In genomic region chr17:35788504-35788998, GRCh38 we compare ENCODE assay signal across 9 cellular contexts. TPM values are rescaled to one million over a fixed set of nuclear protein-coding genes. Genes with fewer than 3 reads are reported as not detected.
DNase-seq lines count a peak whose midpoint lies in the region; ATAC-seq and TF ChIP-seq lines count a peak whose summit lies in the region.
"Had no signal": no experiment of that assay in that cellular context is flagged by ENCODE, and none has a peak within 500 bp of the region (broad histone marks: within the 10 kb centered on the region; RNA-seq: fewer than 3 reads in every experiment).

No MANE protein-coding gene starts in this region.

- H3K4me1 ChIP-seq in SK-N-SH (ENCODE audit: control insufficient read depth in 1 of 2, insufficient read depth in 2 of 2, low read depth in 1 of 2, low read length in 1 of 2): peaks cover 0 to 50% of the 10 kb centered on the region in 2 experiments; a peak in 3 of 4 replicates
- peaks cover 0 to 82% (median 75%) of the 10 kb centered on the region in 4 donors for H3K4me1 ChIP-seq in sigmoid colon
- H3K4me1 ChIP-seq: parathyroid adenoma had no signal

- intact Hi-C loops in sigmoid colon (cut with DNase I): no loop called here

- WGBS in SK-N-SH (ENCODE audit: low lambda C conversion rate): 0% methylated on average over 2 of the region's 2 CpGs
- 33 to 47% methylated on average over 2 of the region's 2 CpGs for WGBS in sigmoid colon, 2 donors

- H4K20me1 ChIP-seq in SK-N-SH (ENCODE audit: insufficient read depth): no peaks in the 10 kb centered on the region

- H3K36me3 ChIP-seq in SK-N-SH (replicated peaks in 1 of 2; ENCODE audit: control insufficient read depth in 1 of 2, insufficient read depth in 2 of 2, low read length in 1 of 2) (no peaks in the 10 kb centered on the region), sigmoid colon (no peaks in the 10 kb centered on the region)

- H3K4me2 ChIP-seq in SK-N-SH: peak overlapping the region; percentile 14; the same call in 1 of the 2 replicates

- H3K27me3 ChIP-seq in SK-N-SH (ENCODE audit: insufficient read depth) (peaks cover 14% of the 10 kb centered on the region), sigmoid colon (no peaks in the 10 kb centered on the region)

- H3K9me3 ChIP-seq in SK-N-SH: no peaks in the 10 kb centered on the region
- H3K9me3 ChIP-seq in sigmoid colon: no peaks in the 10 kb centered on the region

- TF ChIP-seq POLR2A in sigmoid colon (IDR thresholded peaks at IDR 0.05): no peak

- no peak overlapping the region for H3K4me3 ChIP-seq in SK-N-SH (ENCODE audit: low read depth in 2 of 2, low read length in 1 of 2)
- H3K4me3 ChIP-seq in sigmoid colon: no peak overlapping the region

- no peak for TF ChIP-seq RAD21 in SK-N-SH (IDR thresholded peaks at IDR 0.05; ENCODE audit: low read length)

- peak overlapping the region; percentile 20; the same call in 1 of the 2 replicates for H2AFZ ChIP-seq in SK-N-SH (ENCODE audit: low read depth)
- H2AFZ ChIP-seq: parathyroid adenoma had no signal

- ATAC-seq in HG02759 (IDR thresholded peaks at IDR 0.05; ENCODE audit: unreplicated experiment) (no peak), GM18870 (IDR thresholded peaks at IDR 0.05; ENCODE audit: unreplicated experiment) (no peak)

- no peak overlapping the region for H3K9ac ChIP-seq in SK-N-SH
- H3K9ac ChIP-seq: parathyroid adenoma had no signal

- TF ChIP-seq CTCF in SK-N-SH (IDR thresholded peaks at IDR 0.05): no peak
- no peak for TF ChIP-seq CTCF in sigmoid colon (IDR thresholded peaks at IDR 0.05)

- peaks cover 9% of the 10 kb centered on the region for H3F3A ChIP-seq in SK-N-SH (replicated peaks; ENCODE audit: insufficient read depth)

- DNase-seq in Daoy (ENCODE audit: low read depth): peak; percentile 85
- peak; percentile 44 for DNase-seq in SK-N-SH
- peak; percentile 71 for DNase-seq in foreskin melanocyte
- DNase-seq in sigmoid colon: peak; percentile 67
- DNase-seq in NCI-H128 (lab: John Stamatoyannopoulos, UW; ENCODE audit: unreplicated experiment): no peak
- DNase-seq in inferior parietal cortex (ENCODE audit: extremely low spot score): no peak

- H3K79me2 ChIP-seq in SK-N-SH (ENCODE audit: insufficient read depth): no peaks in the 10 kb centered on the region
- H3K79me2 ChIP-seq: parathyroid adenoma had no signal

- TF ChIP-seq EP300 in SK-N-SH (IDR thresholded peaks at IDR 0.05; ENCODE audit: borderline replicate concordance in 1 of 2, low read depth in 1 of 2, low read length in 1 of 2) (no peak), sigmoid colon (IDR thresholded peaks at IDR 0.05) (no peak)

- H3K27ac ChIP-seq in SK-N-SH (ENCODE audit: low read depth in 2 of 2, low read length in 1 of 2) (peak overlapping the region; percentile 63 to 79), sigmoid colon (peak overlapping the region; percentile 80 to 85 (median 81))
- H3K27ac ChIP-seq: parathyroid adenoma had no signal

- no peaks in the 10 kb centered on the region for H3K9me2 ChIP-seq in SK-N-SH

- CTCF ChIA-PET in SK-N-SH (lab: Yijun Ruan, JAX): interaction anchor here (0.9 to 6.6 kb wide), 7 partner anchors 11 to 175 kb away, joined by 3 to 100 read pairs (median 10); partner anchors contain the start of gene TAF15

- POLR2A ChIA-PET in SK-N-SH (lab: Yijun Ruan, JAX): interaction anchor here (1.1 to 1.2 kb wide), 2 partner anchors 11 to 20 kb away, joined by 5 to 7 read pairs; partner anchors contain the start of gene TAF15

TF ChIP-seq in SK-N-SH, 30 proteins besides CTCF, POLR2A, EP300 and RAD21:
- TF ChIP-seq REST (IDR thresholded peaks at IDR 0.05; ENCODE audit: low read depth, low read length): 0 out of 2 replicates have a peak, but pooled peaks have one; percentile 7
- TF ChIP-seq SIN3A (IDR thresholded peaks at IDR 0.05; ENCODE audit: borderline replicate concordance, low read depth, low read length): no peak
- no peak for TF ChIP-seq NFIC (IDR thresholded peaks at IDR 0.05; ENCODE audit: borderline replicate concordance)
- peak; percentile 53; the same call in 1 of the 2 replicates for TF ChIP-seq FOSL2 (IDR thresholded peaks at IDR 0.05; ENCODE audit: borderline replicate concordance, low read depth)
- TF ChIP-seq TCF12 (IDR thresholded peaks at IDR 0.05): peak; percentile 24; the same call in 1 of the 2 replicates

RNA-seq across cellular contexts. Expression of gene MMP28, which starts 6.9 kb away (rescaled TPM):
- 0.40 TPM in 1 of 2 replicates, not detected in the other for total RNA-seq in Daoy (2014; rRNA removed; shearing (Covaris generic))
- polyA plus RNA-seq in SK-N-SH (2012; rRNA removed): 0.23 and 0.33 TPM in 2 replicates
- 0.30 and 0.52 TPM in 2 replicates for polyA plus RNA-seq in SK-N-SH (2012; cell fraction: cytosol; rRNA removed)
- polyA plus RNA-seq in SK-N-SH (2012; cell fraction: nucleus; rRNA removed): 0.32 and 0.40 TPM in 2 replicates
- total RNA-seq in sigmoid colon: 10 to 100 TPM; 15.8 to 60.8 (median 40.5) TPM
- polyA plus RNA-seq in sigmoid colon: 10 to 100 TPM; 24.0 to 52.9 (median 30.3) TPM

RNA-seq across cellular contexts. Expression of gene TAF15, which starts 20.7 kb away (rescaled TPM):
- total RNA-seq in Daoy (2014; rRNA removed; shearing (Covaris generic)): 12.1 and 15.9 TPM in 2 replicates
- polyA plus RNA-seq in SK-N-SH (2012; rRNA removed): 67.5 and 78.0 TPM in 2 replicates
- polyA plus RNA-seq in SK-N-SH (2012; cell fraction: cytosol; rRNA removed): 117 and 139 TPM in 2 replicates
- 43.9 and 71.3 TPM in 2 replicates for polyA plus RNA-seq in SK-N-SH (2012; cell fraction: nucleus; rRNA removed)
- total RNA-seq in sigmoid colon: 10 to 100 TPM; 58.1 to 85.9 (median 71.3) TPM
- polyA plus RNA-seq in sigmoid colon: 100 to 1,000 TPM in 1 of 3 donors, 10 to 100 TPM in 2; 55.9 to 147 (median 58.7) TPM

RNA-seq across cellular contexts. Expression of gene C17orf50, which starts 27.9 kb away (rescaled TPM):
- not detected in 2 replicates for total RNA-seq in Daoy (2014; rRNA removed; shearing (Covaris generic))
- polyA plus RNA-seq in SK-N-SH (2012; rRNA removed) (0.05 TPM in 1 of 2 replicates, not detected in the other), sigmoid colon (under 1 TPM in 1 of 3 donors, not detected in 2; 0.07 TPM)
- polyA plus RNA-seq in SK-N-SH (2012; cell fraction: cytosol; rRNA removed): 0.03 and 0.04 TPM in 2 replicates
- not detected in 2 replicates for polyA plus RNA-seq in SK-N-SH (2012; cell fraction: nucleus; rRNA removed)
- not detected for total RNA-seq in sigmoid colon

RNA-seq across cellular contexts. Expression of gene GAS2L2, which starts 35.5 kb away (rescaled TPM):
- not detected in 2 replicates for total RNA-seq in Daoy (2014; rRNA removed; shearing (Covaris generic))
- polyA plus RNA-seq in SK-N-SH (2012; rRNA removed) (0.02 TPM in 1 of 2 replicates, not detected in the other), sigmoid colon (under 1 TPM in 1 of 3 donors, not detected in 2; 0.06 TPM)
- polyA plus RNA-seq in SK-N-SH (2012; cell fraction: cytosol; rRNA removed): 0.01 TPM in 2 replicates
- polyA plus RNA-seq in SK-N-SH (2012; cell fraction: nucleus; rRNA removed): 0.08 and 0.10 TPM in 2 replicates
- total RNA-seq in sigmoid colon: not detected

RNA-seq across cellular contexts. Expression of gene RASL10B, which starts 57.1 kb away (rescaled TPM):
- 0.39 and 3.5 TPM in 2 replicates for total RNA-seq in Daoy (2014; rRNA removed; shearing (Covaris generic))
- polyA plus RNA-seq in SK-N-SH (2012; rRNA removed) (4.2 and 4.3 TPM in 2 replicates), sigmoid colon (1 to 10 TPM in 1 of 3 donors, under 1 TPM in 1, not detected in 1; 0.60 to 1.8 TPM)
- polyA plus RNA-seq in SK-N-SH (2012; cell fraction: cytosol; rRNA removed): 2.2 and 3.8 TPM in 2 replicates
- polyA plus RNA-seq in SK-N-SH (2012; cell fraction: nucleus; rRNA removed): 6.4 and 8.3 TPM in 2 replicates
- 1 to 10 TPM; 3.6 to 5.5 (median 3.8) TPM for total RNA-seq in sigmoid colon

Comparison
In these comparisons a context has a peak if more than half of its experiments do, and no peak if none do; other contexts are left out.
1. DNase-seq: peak in Daoy (single experiment), SK-N-SH (single experiment), foreskin melanocyte (single experiment) and sigmoid colon (single experiment); none in NCI-H128 (single experiment) and inferior parietal cortex (single experiment).
2. RNA of gene MMP28, which starts 6.9 kb away (total RNA-seq): 15.8 to 60.8 TPM in sigmoid colon; 0.40 TPM in Daoy; every median in the first group is over 10 times any median in the second.